28 cellular contexts compared by ENCODE assay signal in genomic region chr14:92710001-92710341, GRCh38. TPM values are rescaled to one million over a fixed set of nuclear protein-coding genes. Genes with fewer than 3 reads are reported as not detected.
"Had no signal": no experiment of that assay in that cellular context is flagged by ENCODE, and none has a peak within 500 bp of the region (broad histone marks: within the 10 kb centered on the region; RNA-seq: fewer than 3 reads in every experiment).

No MANE protein-coding gene starts in this region.

- DNase-seq: cortex of kidney; effector CD8-positive, alpha-beta T cell; endodermal cell; erythroblast; esophagus squamous epithelium; foreskin melanocyte; glutamatergic neuron; heart right ventricle; hippocampal formation; left cardiac atrium; mesenchymal stem cell; naive B cell; right lobe of liver; small intestine; stimulated activated CD4-positive, alpha-beta T cell treated with anti-CD3 and anti-CD28 coated beads, Interleukin-15, amount 100 ng/mL, for 24 hours; stimulated activated CD4-positive, alpha-beta T cell treated with anti-CD3 and anti-CD28 coated beads, Interleukin-2, amount 100 ng/mL, for 48 hours; stimulated activated naive B cell treated with anti-CD40 and anti-IgM and Interleukin-4, amounts not matched to agents 10 μg/mL and 1 μg/mL and 100 μg/mL, for 72 hours; tibial artery; upper lobe of left lung had no signal

- H3K4me3 Mint-ChIP-seq: endodermal cell; mesothelial cell of epicardium; natural killer cell treated with Interleukin-12 subunit alpha and Interleukin-12 subunit beta and Interleukin-15 and Interleukin-18, amount 100 ng/mL, for 72 hours; neural crest cell; stimulated activated naive B cell treated with anti-CD40 and anti-IgM and Interleukin-4, amounts not matched to agents 10 μg/mL and 1 μg/mL and 100 μg/mL, for 72 hours; stimulated activated naive CD8-positive, alpha-beta T cell treated with anti-CD3 and anti-CD28 coated beads, Interleukin-15, Interleukin-2, amounts not matched to agents 100 ng/mL and 50 ng/mL, for 24 hours had no signal

- H3K36me3 Mint-ChIP-seq: natural killer cell treated with Interleukin-12 subunit alpha and Interleukin-12 subunit beta and Interleukin-15 and Interleukin-18, amount 100 ng/mL, for 72 hours had no signal

- H3K27ac Mint-ChIP-seq: mesothelial cell of epicardium; natural killer cell treated with Interleukin-12 subunit alpha and Interleukin-12 subunit beta and Interleukin-15 and Interleukin-18, amount 100 ng/mL, for 72 hours; stimulated activated naive B cell treated with anti-CD40 and anti-IgM and Interleukin-4, amounts not matched to agents 10 μg/mL and 1 μg/mL and 100 μg/mL, for 72 hours; stimulated activated naive CD8-positive, alpha-beta T cell treated with anti-CD3 and anti-CD28 coated beads, Interleukin-15, Interleukin-2, amounts not matched to agents 100 ng/mL and 50 ng/mL, for 24 hours had no signal

- H3K27ac ChIP-seq: esophagus squamous epithelium, heart right ventricle, parathyroid adenoma, right lobe of liver, suprapubic skin, tibial artery had no signal

- H3K4me1 Mint-ChIP-seq: endodermal cell had no signal

- H3K9me3 ChIP-seq: esophagus squamous epithelium, heart right ventricle, left lung, mucosa of descending colon, right lobe of liver, suprapubic skin, tibial artery, upper lobe of left lung had no signal

- H3K27me3 Mint-ChIP-seq: naive B cell; progenitor cell of endocrine pancreas; stimulated activated naive B cell treated with anti-CD40 and anti-IgM and Interleukin-4, amounts not matched to agents 10 μg/mL and 1 μg/mL and 100 μg/mL, for 72 hours; stimulated activated naive CD8-positive, alpha-beta T cell treated with anti-CD3 and anti-CD28 coated beads, Interleukin-15, Interleukin-2, amounts not matched to agents 100 ng/mL and 50 ng/mL, for 24 hours had no signal

- H3K4me1 ChIP-seq: esophagus squamous epithelium, left lung, parathyroid adenoma, right lobe of liver, suprapubic skin, upper lobe of left lung had no signal

- ATAC-seq: heart right ventricle; left cardiac atrium; left lung; mucosa of descending colon; natural killer cell treated with Interleukin-12 subunit alpha and Interleukin-12 subunit beta and Interleukin-15 and Interleukin-18, amount 100 ng/mL, for 72 hours; right lobe of liver; stimulated activated naive B cell treated with anti-CD40 and anti-IgM and Interleukin-4, amounts not matched to agents 10 μg/mL and 1 μg/mL and 100 μg/mL, for 72 hours had no signal

- H3K27me3 ChIP-seq: esophagus squamous epithelium, heart right ventricle, left lung, right lobe of liver, suprapubic skin, tibial artery, upper lobe of left lung had no signal

- H3K9me3 Mint-ChIP-seq: endodermal cell; mesothelial cell of epicardium; naive B cell; natural killer cell treated with Interleukin-12 subunit alpha and Interleukin-12 subunit beta and Interleukin-15 and Interleukin-18, amount 100 ng/mL, for 72 hours; neural crest cell; stimulated activated naive B cell treated with anti-CD40 and anti-IgM and Interleukin-4, amounts not matched to agents 10 μg/mL and 1 μg/mL and 100 μg/mL, for 72 hours; stimulated activated naive CD8-positive, alpha-beta T cell treated with anti-CD3 and anti-CD28 coated beads, Interleukin-15, Interleukin-2, amounts not matched to agents 100 ng/mL and 50 ng/mL, for 24 hours had no signal

- H3K4me3 ChIP-seq: esophagus squamous epithelium, heart right ventricle, left lung, mucosa of descending colon, right lobe of liver, suprapubic skin, tibial artery, upper lobe of left lung had no signal

RNA-seq across cellular contexts. Expression of gene LGMN, which starts 38.5 kb away (rescaled TPM):
- total RNA-seq: natural killer cell treated with Interleukin-12 subunit alpha and Interleukin-12 subunit beta and Interleukin-15 and Interleukin-18, amount 100 ng/mL, for 72 hours had no signal
